27 cellular contexts compared by ENCODE assay signal in genomic region chr5:142758803-142759145, GRCh38.
"Had no signal": no experiment of that assay in that cellular context is flagged by ENCODE, and none has a peak within 500 bp of the region (broad histone marks: within the 10 kb centered on the region; RNA-seq: fewer than 3 reads in every experiment).

No MANE protein-coding gene starts in this region.

- DNase-seq: activated CD4-positive, alpha-beta T cell treated with anti-CD3 and anti-CD28 coated beads for 36 hours; activated CD4-positive, alpha-beta T cell treated with anti-CD3 and anti-CD28 coated beads, Interleukin-2, amount 50 U/mL, for 1 hour; activated CD4-positive, alpha-beta T cell treated with anti-CD3 and anti-CD28 coated beads, Interleukin-2, amount 50 U/mL, for 48 hours; activated CD4-positive, CD25-positive, alpha-beta regulatory T cell; activated CD4-positive, CD25-positive, alpha-beta regulatory T cell treated with anti-CD3 and anti-CD28 coated beads, Interleukin-2, amount 50 U/mL, for 72 hours; activated CD8-positive, alpha-beta memory T cell treated with anti-CD3 and anti-CD28 coated beads for 24 hours; activated CD8-positive, alpha-beta T cell treated with anti-CD3 and anti-CD28 coated beads for 36 hours; activated effector memory CD4-positive, alpha-beta T cell treated with Interleukin-2 at 50 U/mL for 16 hours; activated gamma-delta T cell treated with Interleukin-2 at 50 U/mL for 16 hours; activated naive CD4-positive, alpha-beta T cell treated with anti-CD3 and anti-CD28 coated beads, Interleukin-2, amount 50 U/mL, for 16 hours; activated naive CD4-positive, alpha-beta T cell treated with Interleukin-2 at 50 U/mL for 16 hours; activated T-cell treated with anti-CD3 and anti-CD28 coated beads, Interleukin-2, amount 50 U/mL, for 4 hours; central memory CD4-positive, alpha-beta T cell; cerebellar nuclear complex; colonic mucosa; dorsolateral prefrontal cortex; effector memory CD4-positive, alpha-beta T cell; endodermal cell; foreskin fibroblast; head of caudate nucleus; T-helper 1 cell; T-helper 17 cell; T1000 had no signal

- H3K9me3 ChIP-seq: ascending aorta, breast epithelium, colonic mucosa had no signal

- H3K27me3 ChIP-seq: ascending aorta, breast epithelium, cardiac muscle cell, colonic mucosa, dorsolateral prefrontal cortex had no signal

- H3K4me3 ChIP-seq: ascending aorta, breast epithelium, cardiac muscle cell, colonic mucosa, dorsolateral prefrontal cortex had no signal

- H3K36me3 ChIP-seq: ascending aorta, breast epithelium, cardiac muscle cell, colonic mucosa had no signal

- H3K27ac ChIP-seq: ascending aorta, breast epithelium, cardiac muscle cell, colonic mucosa, dorsolateral prefrontal cortex had no signal

- FAIRE-seq: frontal cortex had no signal

- H3K4me1 ChIP-seq: colonic mucosa had no signal
